ENCODE assay signal across 1 cellular context in the genomic region with DNA sequence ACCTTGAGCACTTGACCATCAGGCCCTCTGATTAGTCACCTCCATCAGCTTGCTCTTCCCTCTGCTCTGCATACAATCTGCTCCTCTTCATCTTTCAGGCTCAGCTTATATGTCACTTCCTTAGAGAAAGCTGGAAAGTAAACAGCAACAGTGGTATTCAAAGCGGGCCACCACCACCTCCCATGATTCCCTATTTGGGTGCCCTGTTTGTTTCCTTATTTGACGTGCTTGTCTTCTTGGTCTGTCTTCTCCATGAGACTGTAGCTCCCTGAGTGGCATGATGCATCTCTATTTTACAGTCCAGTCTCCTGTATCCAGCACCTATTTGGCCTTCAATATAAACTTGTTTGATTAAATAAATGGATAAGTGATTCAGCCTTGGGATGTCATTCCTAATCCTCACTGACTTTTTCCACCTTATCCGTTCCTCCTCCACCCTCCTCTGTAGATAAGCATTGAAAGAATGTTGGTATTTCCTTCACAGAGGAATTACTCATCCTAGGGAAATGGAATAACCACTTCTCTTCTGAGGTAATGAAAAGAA.
TF ChIP-seq lines count a peak whose summit lies in the region.

No MANE protein-coding gene starts in this region.

TF ChIP-seq in K562, 482 proteins besides CTCF, POLR2A, EP300 and RAD21 (continued from another document):
- TF ChIP-seq ZBTB8A (IDR thresholded peaks at IDR 0.05; ENCODE audit: partially characterized antibody) (no peak), GABPA (tag; conservative IDR thresholded peaks at IDR 0.05; ENCODE audit: low read depth) (peak; percentile 47)
- TF ChIP-seq, protein P1, sequence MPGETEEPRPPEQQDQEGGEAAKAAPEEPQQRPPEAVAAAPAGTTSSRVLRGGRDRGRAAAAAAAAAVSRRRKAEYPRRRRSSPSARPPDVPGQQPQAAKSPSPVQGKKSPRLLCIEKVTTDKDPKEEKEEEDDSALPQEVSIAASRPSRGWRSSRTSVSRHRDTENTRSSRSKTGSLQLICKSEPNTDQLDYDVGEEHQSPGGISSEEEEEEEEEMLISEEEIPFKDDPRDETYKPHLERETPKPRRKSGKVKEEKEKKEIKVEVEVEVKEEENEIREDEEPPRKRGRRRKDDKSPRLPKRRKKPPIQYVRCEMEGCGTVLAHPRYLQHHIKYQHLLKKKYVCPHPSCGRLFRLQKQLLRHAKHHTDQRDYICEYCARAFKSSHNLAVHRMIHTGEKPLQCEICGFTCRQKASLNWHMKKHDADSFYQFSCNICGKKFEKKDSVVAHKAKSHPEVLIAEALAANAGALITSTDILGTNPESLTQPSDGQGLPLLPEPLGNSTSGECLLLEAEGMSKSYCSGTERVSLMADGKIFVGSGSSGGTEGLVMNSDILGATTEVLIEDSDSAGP (CRISPR knock-in tag; IDR thresholded peaks at IDR 0.05): no peak
- TF ChIP-seq, protein P2, sequence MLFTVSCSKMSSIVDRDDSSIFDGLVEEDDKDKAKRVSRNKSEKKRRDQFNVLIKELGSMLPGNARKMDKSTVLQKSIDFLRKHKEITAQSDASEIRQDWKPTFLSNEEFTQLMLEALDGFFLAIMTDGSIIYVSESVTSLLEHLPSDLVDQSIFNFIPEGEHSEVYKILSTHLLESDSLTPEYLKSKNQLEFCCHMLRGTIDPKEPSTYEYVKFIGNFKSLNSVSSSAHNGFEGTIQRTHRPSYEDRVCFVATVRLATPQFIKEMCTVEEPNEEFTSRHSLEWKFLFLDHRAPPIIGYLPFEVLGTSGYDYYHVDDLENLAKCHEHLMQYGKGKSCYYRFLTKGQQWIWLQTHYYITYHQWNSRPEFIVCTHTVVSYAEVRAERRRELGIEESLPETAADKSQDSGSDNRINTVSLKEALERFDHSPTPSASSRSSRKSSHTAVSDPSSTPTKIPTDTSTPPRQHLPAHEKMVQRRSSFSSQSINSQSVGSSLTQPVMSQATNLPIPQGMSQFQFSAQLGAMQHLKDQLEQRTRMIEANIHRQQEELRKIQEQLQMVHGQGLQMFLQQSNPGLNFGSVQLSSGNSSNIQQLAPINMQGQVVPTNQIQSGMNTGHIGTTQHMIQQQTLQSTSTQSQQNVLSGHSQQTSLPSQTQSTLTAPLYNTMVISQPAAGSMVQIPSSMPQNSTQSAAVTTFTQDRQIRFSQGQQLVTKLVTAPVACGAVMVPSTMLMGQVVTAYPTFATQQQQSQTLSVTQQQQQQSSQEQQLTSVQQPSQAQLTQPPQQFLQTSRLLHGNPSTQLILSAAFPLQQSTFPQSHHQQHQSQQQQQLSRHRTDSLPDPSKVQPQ (CRISPR knock-in tag; IDR thresholded peaks at IDR 0.05; ENCODE audit: borderline replicate concordance): no peak
- TF ChIP-seq, protein P3, sequence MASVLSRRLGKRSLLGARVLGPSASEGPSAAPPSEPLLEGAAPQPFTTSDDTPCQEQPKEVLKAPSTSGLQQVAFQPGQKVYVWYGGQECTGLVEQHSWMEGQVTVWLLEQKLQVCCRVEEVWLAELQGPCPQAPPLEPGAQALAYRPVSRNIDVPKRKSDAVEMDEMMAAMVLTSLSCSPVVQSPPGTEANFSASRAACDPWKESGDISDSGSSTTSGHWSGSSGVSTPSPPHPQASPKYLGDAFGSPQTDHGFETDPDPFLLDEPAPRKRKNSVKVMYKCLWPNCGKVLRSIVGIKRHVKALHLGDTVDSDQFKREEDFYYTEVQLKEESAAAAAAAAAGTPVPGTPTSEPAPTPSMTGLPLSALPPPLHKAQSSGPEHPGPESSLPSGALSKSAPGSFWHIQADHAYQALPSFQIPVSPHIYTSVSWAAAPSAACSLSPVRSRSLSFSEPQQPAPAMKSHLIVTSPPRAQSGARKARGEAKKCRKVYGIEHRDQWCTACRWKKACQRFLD (CRISPR knock-in tag; IDR thresholded peaks at IDR 0.05): no peak
